ENCODE assay signal across 10 cellular contexts in genomic region chr10:88974012-88974411, GRCh38. TPM values are rescaled to one million over a fixed set of nuclear protein-coding genes. Genes with fewer than 3 reads are reported as not detected.
DNase-seq lines count a peak whose midpoint lies in the region; ATAC-seq and TF ChIP-seq lines count a peak whose summit lies in the region.
"Had no signal": no experiment of that assay in that cellular context is flagged by ENCODE, and none has a peak within 500 bp of the region (broad histone marks: within the 10 kb centered on the region; RNA-seq: fewer than 3 reads in every experiment).

No MANE protein-coding gene starts in this region.

- H3K4me3 ChIP-seq in ACC112 (ENCODE audit: low read depth, low read length) (peak overlapping the region; percentile 78; the same call in 1 of the 2 replicates), Loucy (ENCODE audit: low read length, poor library complexity, severe bottlenecking) (no peak overlapping the region), colonic mucosa (no peak overlapping the region), sigmoid colon (no peak overlapping the region), brain microvascular endothelial cell (ENCODE audit: low read depth, low read length) (no peak overlapping the region), psoas muscle (no peak overlapping the region)

- H3K27ac ChIP-seq in ACC112 (ENCODE audit: low read depth, low read length), result no peak overlapping the region
- peak overlapping the region; percentile 72 for H3K27ac ChIP-seq in colonic mucosa
- H3K27ac ChIP-seq in sigmoid colon, result peak overlapping the region; percentile 67 to 85 (median 74)
- no peak overlapping the region for H3K27ac ChIP-seq in brain microvascular endothelial cell
- H3K27ac ChIP-seq in psoas muscle, result no peak overlapping the region

- H3K4me1 ChIP-seq in ACC112 (ENCODE audit: control insufficient read depth, insufficient read depth, low read length, unreplicated experiment) (peaks cover 14% of the 10 kb centered on the region), Loucy (ENCODE audit: insufficient read depth, low read length, poor library complexity, severe bottlenecking) (peaks cover 12% of the 10 kb centered on the region), colonic mucosa (no peaks in the 10 kb centered on the region), sigmoid colon (peaks cover 0 to 61% (median 48%) of the 10 kb centered on the region in 4 donors), psoas muscle (peaks cover 3% of the 10 kb centered on the region)

- H2AFZ ChIP-seq in ACC112 (ENCODE audit: low read length, unreplicated experiment), result no peak overlapping the region
- H2AFZ ChIP-seq in Loucy (ENCODE audit: low read length), result peak overlapping the region; percentile 98; the same call in 1 of the 2 replicates

- in situ Hi-C loops in brain microvascular endothelial cell (cut with HindIII; ENCODE audit: low pct_ligation_motif_present, low sequenced_read_pairs), result no loop called here

- H3K36me3 ChIP-seq in ACC112 (ENCODE audit: insufficient read depth, low read length) (no peaks in the 10 kb centered on the region), Loucy (ENCODE audit: insufficient read depth, low read length) (no peaks in the 10 kb centered on the region), colonic mucosa (no peaks in the 10 kb centered on the region), sigmoid colon (no peaks in the 10 kb centered on the region), brain microvascular endothelial cell (replicated peaks) (no peaks in the 10 kb centered on the region), psoas muscle (ENCODE audit: insufficient read depth in 1 of 2, low read depth in 1 of 2) (no peaks in the 10 kb centered on the region)

- H3K9ac ChIP-seq in Loucy (ENCODE audit: low read depth, low read length, poor library complexity, severe bottlenecking), result no peak overlapping the region
- no peak overlapping the region for H3K9ac ChIP-seq in colonic mucosa (ENCODE audit: low read depth in 2 of 2, low read length in 2 of 2)

- no peaks in the 10 kb centered on the region for H3K9me2 ChIP-seq in Loucy (replicated peaks; ENCODE audit: low read depth, low read length)

- H3K27me3 ChIP-seq in ACC112 (ENCODE audit: insufficient read depth, low read length) (no peaks in the 10 kb centered on the region), Loucy (ENCODE audit: insufficient read depth, low read length, poor library complexity, severe bottlenecking) (no peaks in the 10 kb centered on the region), colonic mucosa (no peaks in the 10 kb centered on the region), sigmoid colon (no peaks in the 10 kb centered on the region), brain microvascular endothelial cell (replicated peaks) (no peaks in the 10 kb centered on the region), psoas muscle (ENCODE audit: insufficient read depth in 3 of 3, low read length in 2 of 3) (no peaks in the 10 kb centered on the region)

- peak in 1 of 4 donors; percentile 23 for TF ChIP-seq EP300 in sigmoid colon (IDR thresholded peaks at IDR 0.05)

- H3K9me3 ChIP-seq in Loucy (ENCODE audit: insufficient read depth, low read depth, low read length) (no peaks in the 10 kb centered on the region), colonic mucosa (no peaks in the 10 kb centered on the region), sigmoid colon (no peaks in the 10 kb centered on the region), psoas muscle (no peaks in the 10 kb centered on the region)

- intact Hi-C loops in colonic mucosa (cut with DNase I), result no loop called here
- intact Hi-C loops in sigmoid colon (cut with DNase I), result no loop called here
- intact Hi-C loops in psoas muscle (cut with DNase I), result no loop called here

- H3K79me2 ChIP-seq in ACC112 (ENCODE audit: control insufficient read depth, insufficient read depth, low read length, unreplicated experiment), result no peaks in the 10 kb centered on the region
- no peaks in the 10 kb centered on the region for H3K79me2 ChIP-seq in Loucy (ENCODE audit: insufficient read depth, low read length)

- no peaks in the 10 kb centered on the region for H4K20me1 ChIP-seq in Loucy (ENCODE audit: insufficient read depth, low read length, poor library complexity, severe bottlenecking)

- no peak for TF ChIP-seq POLR2A in sigmoid colon (IDR thresholded peaks at IDR 0.05)

- peak overlapping the region; percentile 76 for H3K4me2 ChIP-seq in Loucy (ENCODE audit: low read depth, low read length, poor library complexity, severe bottlenecking)

- 83 to 88% methylated on average over 3 of the region's 3 CpGs for WGBS in sigmoid colon, 2 donors
- WGBS in psoas muscle, 3 donors, result 77 to 90% (median 81%) methylated on average over 3 of the region's 3 CpGs

- DNase-seq in colonic mucosa (no peak), sigmoid colon (no peak), GF-D8 (lab: John Stamatoyannopoulos, UW) (no peak), brain microvascular endothelial cell (no peak), HuH-7.5 (ENCODE audit: low spot score) (no peak), psoas muscle (no peak)
- DNase-seq: NCI-H1048, NCI-H2171 had no signal

- no peak for ATAC-seq in psoas muscle

- TF ChIP-seq CTCF in Loucy (conservative IDR thresholded peaks at IDR 0.05; ENCODE audit: low read length), result no peak
- no peak for TF ChIP-seq CTCF in colonic mucosa (IDR thresholded peaks at IDR 0.05)
- TF ChIP-seq CTCF in sigmoid colon (IDR thresholded peaks at IDR 0.05), result no peak
- TF ChIP-seq CTCF in brain microvascular endothelial cell (IDR thresholded peaks at IDR 0.05; ENCODE audit: low read depth, low read length, missing control alignments), result no peak
- no peak for TF ChIP-seq CTCF in psoas muscle (IDR thresholded peaks at IDR 0.05)

- no peaks in the 10 kb centered on the region for H3F3A ChIP-seq in Loucy (ENCODE audit: low read depth)

RNA-seq across cellular contexts. Expression of gene FAS, which starts 16.6 kb away (rescaled TPM):
- total RNA-seq in colonic mucosa (10 to 100 TPM; 41.1 to 43.1 TPM), sigmoid colon (10 to 100 TPM; 14.3 to 44.6 (median 22.1) TPM), psoas muscle (1 to 10 TPM; 1.6 to 3.8 (median 2.6) TPM)
- polyA plus RNA-seq in sigmoid colon (10 to 100 TPM in 2 of 3 donors, 1 to 10 TPM in 1; 7.6 to 18.8 (median 11.4) TPM), psoas muscle (1 to 10 TPM; 1.1 to 3.8 (median 1.4) TPM)

RNA-seq across cellular contexts. Expression of gene ACTA2, which starts 21.4 kb away (rescaled TPM):
- total RNA-seq in colonic mucosa (100 to 1,000 TPM in 1 of 2 donors, 10 to 100 TPM in 1; 88.3 to 265 TPM), sigmoid colon (1,000 to 10,000 TPM; 2,072 to 5,444 (median 3,070) TPM), psoas muscle (10 to 100 TPM; 39.6 to 63.1 (median 53.1) TPM)
- polyA plus RNA-seq in sigmoid colon (100 to 1,000 TPM in 1 of 3 donors, 10 to 100 TPM in 2; 43.7 to 237 (median 78.1) TPM), psoas muscle (10 to 100 TPM; 56.6 to 73.1 (median 65.6) TPM)

Comparison
In these comparisons a context has a peak if more than half of its experiments do, and no peak if none do; other contexts are left out.
1. H3K27ac ChIP-seq: peak in colonic mucosa (single experiment) and sigmoid colon (4 of 4); none in ACC112 (single experiment), brain microvascular endothelial cell (single experiment) and psoas muscle (single experiment).
2. RNA of gene ACTA2, which starts 21.4 kb away (total RNA-seq): 2,072 to 5,444 TPM in sigmoid colon; 88.3 to 265 TPM in colonic mucosa and 39.6 to 63.1 TPM in psoas muscle; every median in the first group is over 4 times any median in the second.